In the genomic region with DNA sequence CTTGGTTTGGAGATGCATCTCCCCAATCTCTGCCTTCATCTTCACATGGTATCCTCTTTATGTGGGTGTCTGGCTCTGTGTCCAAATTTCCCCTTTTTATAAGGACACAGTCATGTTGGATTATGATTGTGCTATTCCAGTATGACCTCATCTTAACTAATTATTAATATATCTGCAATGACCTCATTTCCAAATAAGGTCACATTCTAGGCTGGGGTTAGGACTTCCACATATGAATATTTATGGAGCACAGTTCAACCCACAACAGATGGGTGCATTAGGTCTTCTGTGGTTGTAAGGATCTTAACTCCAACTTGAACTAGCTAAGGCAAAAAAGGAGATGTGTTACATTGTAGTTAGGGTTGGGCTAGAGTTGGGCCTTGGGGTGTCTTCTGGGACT, we compare ENCODE assay signal across 21 cellular contexts.
DNase-seq lines count a peak whose midpoint lies in the region; ATAC-seq and TF ChIP-seq lines count a peak whose summit lies in the region.
"Had no signal": no experiment of that assay in that cellular context is flagged by ENCODE, and none has a peak within 500 bp of the region (broad histone marks: within the 10 kb centered on the region; RNA-seq: fewer than 3 reads in every experiment).

No MANE protein-coding gene starts in this region.

- DNase-seq in CD1c-positive myeloid dendritic cell (ENCODE audit: extremely low spot score) (peak; percentile 27), SW480 (ENCODE audit: low spot score) (peak; percentile 74), myocyte (ENCODE audit: low read depth) (peak; percentile 46), ascending aorta (ENCODE audit: low spot score in 2 of 2) (no peak), Karpas-422 (no peak), mammary epithelial cell (no peak)
- DNase-seq: 8988T, ACHN, BE2C, Kasumi-1, NCI-H1105, NCI-H1436 treated with DMSO at 0.1 percent for 48 hours, NCI-H1930, NCI-H2107, NCI-H446, NCI-H524 treated with DMSO at 0.1 percent for 48 hours, NCI-H774 had no signal

- no TSS peak for BruUV-seq in mammary epithelial cell (replicated peaks; lab: Mats Ljungman, UMichigan)

- H3K27me3 ChIP-seq in ascending aorta (no peaks in the 10 kb centered on the region), Karpas-422 (ENCODE audit: low read length) (no peaks in the 10 kb centered on the region), mammary epithelial cell (ENCODE audit: insufficient read depth, low read length) (no peaks in the 10 kb centered on the region)
- H3K27me3 ChIP-seq: BE2C had no signal

- CTCF ChIA-PET in mammary epithelial cell (lab: Charles Lee; ENCODE audit: low non-redundant PET): no interaction called here

- H3K9me3 ChIP-seq in ascending aorta (no peaks in the 10 kb centered on the region), Karpas-422 (ENCODE audit: low read length) (0 out of 2 replicates have a peak, but pooled peaks cover 3% of the 10 kb centered on the region), mammary epithelial cell (replicated peaks; ENCODE audit: insufficient read depth, low read length) (no peaks in the 10 kb centered on the region)
- H3K9me3 ChIP-seq: BE2C had no signal

- H3K27ac ChIP-seq in ascending aorta (no peak overlapping the region), Karpas-422 (ENCODE audit: low read length) (no peak overlapping the region), mammary epithelial cell (ENCODE audit: insufficient read depth, low read depth, low read length) (no peak overlapping the region)

- H2AFZ ChIP-seq in Karpas-422 (ENCODE audit: low read length): no peak overlapping the region
- no peak overlapping the region for H2AFZ ChIP-seq in mammary epithelial cell (ENCODE audit: low read depth, low read length)

- TF ChIP-seq CTCF in ascending aorta (IDR thresholded peaks at IDR 0.05): no peak
- no peak for TF ChIP-seq CTCF in mammary epithelial cell (conservative IDR thresholded peaks at IDR 0.05 in 1 of 2, IDR thresholded peaks at IDR 0.05 in 1 of 2; ENCODE audit: extremely low read depth in 1 of 2, insufficient read depth in 1 of 2, low read depth in 1 of 2, low read length in 2 of 2)

- no peaks in the 10 kb centered on the region for H3K9me2 ChIP-seq in Karpas-422 (replicated peaks; ENCODE audit: insufficient read depth, low read length)

- H3K79me2 ChIP-seq in Karpas-422 (ENCODE audit: low read length): no peaks in the 10 kb centered on the region
- no peaks in the 10 kb centered on the region for H3K79me2 ChIP-seq in mammary epithelial cell (ENCODE audit: insufficient read depth, low read length)

- H3K9ac ChIP-seq in Karpas-422 (ENCODE audit: low read length): no peak overlapping the region
- H3K9ac ChIP-seq in mammary epithelial cell (ENCODE audit: insufficient read depth, low read length): no peak overlapping the region

- in situ Hi-C loops in mammary epithelial cell (cut with MboI; ENCODE audit: low sequenced_read_pairs in 2 of 2): loop anchor here (10.0 to 25.0 kb wide), 3 partner anchors 718 to 968 kb away; no protein-coding TSS in a partner anchor

- no peaks in the 10 kb centered on the region for H4K20me1 ChIP-seq in Karpas-422 (ENCODE audit: insufficient read depth, low read depth, low read length)
- H4K20me1 ChIP-seq in mammary epithelial cell (ENCODE audit: insufficient read depth, low read length): no peaks in the 10 kb centered on the region

- dilution Hi-C loops in mammary epithelial cell (cut with HindIII; ENCODE audit: low sequenced_read_pairs): no loop called here

- H3K4me3 ChIP-seq in ascending aorta: no peak overlapping the region
- H3K4me3 ChIP-seq in Karpas-422 (ENCODE audit: low read length): no peak overlapping the region
- no peak overlapping the region for H3K4me3 ChIP-seq in mammary epithelial cell (replicated peaks in 1 of 3; ENCODE audit: insufficient read depth in 1 of 3, low read depth in 2 of 3, low read length in 3 of 3)

- H3K36me3 ChIP-seq in ascending aorta: no peaks in the 10 kb centered on the region
- H3K36me3 ChIP-seq in Karpas-422 (ENCODE audit: insufficient read depth, low read length): no peaks in the 10 kb centered on the region
- no peaks in the 10 kb centered on the region for H3K36me3 ChIP-seq in mammary epithelial cell (ENCODE audit: insufficient read depth, low read length)
- H3K36me3 ChIP-seq: BE2C had no signal

- intact Hi-C loops in ascending aorta (cut with DNase I): no loop called here
- intact Hi-C loops in mammary epithelial cell (cut with micrococcal nuclease): loop anchor here (10.0 kb wide), 1 partner anchor 155 kb away; no protein-coding TSS in a partner anchor

- H3K4me2 ChIP-seq in Karpas-422 (ENCODE audit: low read depth, low read length, poor library complexity, severe bottlenecking) (no peak overlapping the region), mammary epithelial cell (ENCODE audit: insufficient read depth, low read depth, low read length) (no peak overlapping the region)

- H3K4me1 ChIP-seq in ascending aorta: no peaks in the 10 kb centered on the region
- no peaks in the 10 kb centered on the region for H3K4me1 ChIP-seq in Karpas-422 (ENCODE audit: low read length)
- H3K4me1 ChIP-seq in mammary epithelial cell (ENCODE audit: insufficient read depth, low read length): no peaks in the 10 kb centered on the region

- ATAC-seq in GM18907 (IDR thresholded peaks at IDR 0.05; ENCODE audit: unreplicated experiment) (peak; percentile 68), GM21423 (IDR thresholded peaks at IDR 0.05; ENCODE audit: unreplicated experiment) (no peak)
- ATAC-seq: HCT116, SK-N-SH treated with all-trans-retinoic acid at 6 μM for 48 hours had no signal

Comparison
In these comparisons a context has a peak if more than half of its experiments do, and no peak if none do; other contexts are left out.
1. DNase-seq: peak in CD1c-positive myeloid dendritic cell (single experiment), SW480 (single experiment) and myocyte (single experiment); none in ascending aorta (0 of 2), Karpas-422 (single experiment) and mammary epithelial cell (single experiment).